Comparison of ENCODE assay signal across 32 cellular contexts in genomic region chr18:48666613-48667012, GRCh38.
"Had no signal": no experiment of that assay in that cellular context is flagged by ENCODE, and none has a peak within 500 bp of the region (broad histone marks: within the 10 kb centered on the region; RNA-seq: fewer than 3 reads in every experiment).

No MANE protein-coding gene starts in this region.

- H3K27me3 ChIP-seq: brain microvascular endothelial cell, dorsolateral prefrontal cortex had no signal

- H3K27ac ChIP-seq: brain microvascular endothelial cell, coronary artery, WERI-Rb-1 had no signal

- ATAC-seq: activated CD4-positive, CD25-positive, alpha-beta regulatory T cell treated with anti-CD3 and anti-CD28 coated beads, Interleukin-2, amount 50 U/mL, for 24 hours; activated CD8-positive, alpha-beta T cell treated with anti-CD3 and anti-CD28 coated beads for 36 hours; activated T-cell treated with anti-CD3 and anti-CD28 coated beads, Interleukin-2, amount 50 U/mL, for 4 hours; activated T-helper 17 cell treated with anti-CD3 and anti-CD28 coated beads, Interleukin-2, amount 50 U/mL, for 72 hours; esophagus mucosa; T-cell had no signal

- H3K4me3 ChIP-seq: coronary artery, dorsolateral prefrontal cortex had no signal

- H3K4me1 Mint-ChIP-seq: activated T-helper 17 cell treated with anti-CD3 and anti-CD28 coated beads, Interleukin-2, amount 50 U/mL, for 72 hours; T-cell had no signal

- H3K27ac Mint-ChIP-seq: activated CD8-positive, alpha-beta T cell treated with anti-CD3 and anti-CD28 coated beads for 36 hours; activated naive CD8-positive, alpha-beta T cell; activated T-helper 17 cell treated with anti-CD3 and anti-CD28 coated beads, Interleukin-2, amount 50 U/mL, for 72 hours; dendritic cell treated with granulocyte-macrophage colony-stimulating factor and Interleukin-4, amounts not matched to agents 40 ng/mL and 50 ng/mL, for 4 days; endodermal cell; T-cell; T-helper 1 cell treated with Interleukin-12 subunit alpha and Interleukin-12 subunit beta and Interleukin-4 antibody, amounts not matched to agents 30 μg/mL and 1 μg/mL, for 36 hours; T-helper 2 cell treated with Interferon-gamma antibody and Interleukin-4, amounts not matched to agents 5 μg/mL and 100 μg/mL, for 36 hours had no signal

- H3K27me3 Mint-ChIP-seq: activated B cell treated with CpG ODN at 0.5 μM for 24 hours; activated T-helper 17 cell treated with anti-CD3 and anti-CD28 coated beads, Interleukin-2, amount 50 U/mL, for 72 hours; dendritic cell treated with granulocyte-macrophage colony-stimulating factor and Interleukin-4, amounts not matched to agents 40 ng/mL and 50 ng/mL, for 4 days had no signal

- DNase-seq: activated B cell treated with CpG ODN at 0.5 μM for 24 hours; activated CD4-positive, alpha-beta T cell treated with anti-CD3 and anti-CD28 coated beads for 48 hours; activated CD4-positive, alpha-beta T cell treated with anti-CD3 and anti-CD28 coated beads, Interleukin-2, amount 50 U/mL, for 1 hour; activated CD4-positive, alpha-beta T cell treated with anti-CD3 and anti-CD28 coated beads, Interleukin-2, amount 50 U/mL, for 48 hours; activated CD8-positive, alpha-beta memory T cell treated with anti-CD3 and anti-CD28 coated beads for 24 hours; activated CD8-positive, alpha-beta T cell treated with anti-CD3 and anti-CD28 coated beads for 36 hours; activated effector memory CD4-positive, alpha-beta T cell treated with Interleukin-2 at 50 U/mL for 16 hours; activated gamma-delta T cell treated with Interleukin-2 at 50 U/mL for 16 hours; activated naive CD4-positive, alpha-beta T cell treated with anti-CD3 and anti-CD28 coated beads, Interleukin-2, amount 50 U/mL, for 16 hours; activated naive CD4-positive, alpha-beta T cell treated with Interleukin-2 at 50 U/mL for 16 hours; activated T-cell treated with anti-CD3 and anti-CD28 coated beads, Interleukin-2, amount 50 U/mL, for 4 hours; amniotic stem cell; anterior cingulate cortex; brain microvascular endothelial cell; central memory CD4-positive, alpha-beta T cell; cerebellar nuclear complex; effector memory CD4-positive, alpha-beta T cell; endodermal cell; foreskin fibroblast; SW 1271; T-cell; T1000; WERI-Rb-1 had no signal

- H3K4me3 Mint-ChIP-seq: activated B cell treated with CpG ODN at 0.5 μM for 24 hours; activated CD8-positive, alpha-beta T cell treated with anti-CD3 and anti-CD28 coated beads for 36 hours; activated naive CD8-positive, alpha-beta T cell; activated T-cell treated with anti-CD3 and anti-CD28 coated beads, Interleukin-2, amount 50 U/mL, for 4 hours; activated T-helper 17 cell treated with anti-CD3 and anti-CD28 coated beads, Interleukin-2, amount 50 U/mL, for 72 hours; dendritic cell treated with granulocyte-macrophage colony-stimulating factor and Interleukin-4, amounts not matched to agents 40 ng/mL and 50 ng/mL, for 4 days; endodermal cell; T-cell; T-helper 1 cell treated with Interleukin-12 subunit alpha and Interleukin-12 subunit beta and Interleukin-4 antibody, amounts not matched to agents 30 μg/mL and 1 μg/mL, for 36 hours; T-helper 2 cell treated with Interferon-gamma antibody and Interleukin-4, amounts not matched to agents 5 μg/mL and 100 μg/mL, for 36 hours had no signal
